ENCODE assay signal across 18 cellular contexts in genomic region chr4:176549161-176549865, GRCh38.
DNase-seq lines count a peak whose midpoint lies in the region; ATAC-seq and TF ChIP-seq lines count a peak whose summit lies in the region.
"Had no signal": no experiment of that assay in that cellular context is flagged by ENCODE, and none has a peak within 500 bp of the region (broad histone marks: within the 10 kb centered on the region; RNA-seq: fewer than 3 reads in every experiment).

No MANE protein-coding gene starts in this region.

- H3K4me2 ChIP-seq in osteoblast (ENCODE audit: insufficient read depth, low read length): peak overlapping the region; percentile 62

- H3K4me3 ChIP-seq in epithelial cell of esophagus (ENCODE audit: low read length): no peak overlapping the region
- H3K4me3 ChIP-seq in osteoblast (ENCODE audit: insufficient read depth, low read length): no peak overlapping the region
- H3K4me3 ChIP-seq: GM12878, right atrium auricular region, SK-N-MC had no signal

- TF ChIP-seq CTCF in epithelial cell of esophagus (IDR thresholded peaks at IDR 0.05; ENCODE audit: insufficient read depth, low read depth, low read length, missing control alignments) (no peak), osteoblast (IDR thresholded peaks at IDR 0.05; ENCODE audit: extremely low read depth, low read depth, low read length) (no peak), osteocyte (IDR thresholded peaks at IDR 0.05) (no peak)

- H3K9me3 ChIP-seq in osteoblast (ENCODE audit: low read depth, low read length): no peaks in the 10 kb centered on the region

- no peak overlapping the region for H2AFZ ChIP-seq in osteoblast (ENCODE audit: low read length)

- no peaks in the 10 kb centered on the region for H3K27me3 ChIP-seq in osteoblast (ENCODE audit: insufficient read depth, low read length)
- H3K27me3 ChIP-seq: right atrium auricular region had no signal

- peaks cover 33% of the 10 kb centered on the region for H3K4me1 ChIP-seq in osteoblast (ENCODE audit: insufficient read depth, low read length)
- H3K4me1 ChIP-seq: right atrium auricular region had no signal

- peaks cover 18% of the 10 kb centered on the region for H3K9me3 Mint-ChIP-seq in osteocyte (ENCODE audit: unreplicated experiment)

- H3K36me3 ChIP-seq in osteoblast (ENCODE audit: insufficient read depth, low read length): no peaks in the 10 kb centered on the region
- H3K36me3 ChIP-seq: right atrium auricular region had no signal

- H3K79me2 ChIP-seq in osteoblast (ENCODE audit: insufficient read depth, low read length): no peaks in the 10 kb centered on the region

- H3K27ac ChIP-seq in osteoblast (ENCODE audit: low read depth, low read length): peak overlapping the region; percentile 73
- H3K27ac ChIP-seq: right atrium auricular region, SK-N-MC had no signal

- peak; percentile 18 for DNase-seq in Daoy (ENCODE audit: low read depth)
- peak; percentile 63 for DNase-seq in RPMI7951 (ENCODE audit: low read depth)
- DNase-seq in epithelial cell of esophagus (ENCODE audit: low read depth): peak; percentile 85
- DNase-seq in osteoblast (ENCODE audit: insufficient read length, low spot score, missing footprints): peak; percentile 80
- DNase-seq in osteocyte (ENCODE audit: extremely low spot score, unreplicated experiment): no peak
- DNase-seq: activated CD4-positive, alpha-beta T cell treated with anti-CD3 and anti-CD28 coated beads for 4 hours; activated CD8-positive, alpha-beta memory T cell treated with anti-CD3 and anti-CD28 coated beads, Interleukin-2, amount 50 U/mL, for 48 hours; activated naive CD4-positive, alpha-beta T cell; NCI-H2029 treated with DMSO at 0.1 percent for 48 hours; NCI-H510A treated with DMSO at 0.1 percent for 48 hours; stimulated activated naive CD8-positive, alpha-beta T cell treated with anti-CD3 and anti-CD28 coated beads, Interleukin-15, amount 100 ng/mL, for 72 hours had no signal

- H3K4me3 Mint-ChIP-seq in osteocyte (ENCODE audit: unreplicated experiment): no peak overlapping the region
- H3K4me3 Mint-ChIP-seq: dendritic cell treated with granulocyte-macrophage colony-stimulating factor and Interleukin-4, amounts not matched to agents 40 ng/mL and 50 ng/mL, for 4 days; stimulated activated naive CD8-positive, alpha-beta T cell treated with anti-CD3 and anti-CD28 coated beads, Interleukin-15, amount 100 ng/mL, for 72 hours had no signal

- H3K27me3 Mint-ChIP-seq in osteocyte (ENCODE audit: unreplicated experiment): no peaks in the 10 kb centered on the region
- H3K27me3 Mint-ChIP-seq: dendritic cell treated with granulocyte-macrophage colony-stimulating factor and Interleukin-4, amounts not matched to agents 40 ng/mL and 50 ng/mL, for 4 days; stimulated activated naive CD8-positive, alpha-beta T cell treated with anti-CD3 and anti-CD28 coated beads, Interleukin-15, amount 100 ng/mL, for 72 hours had no signal

- H3K4me1 Mint-ChIP-seq in osteocyte (ENCODE audit: unreplicated experiment): peaks cover 9% of the 10 kb centered on the region
- H3K4me1 Mint-ChIP-seq: stimulated activated naive CD8-positive, alpha-beta T cell treated with anti-CD3 and anti-CD28 coated beads, Interleukin-15, amount 100 ng/mL, for 72 hours had no signal

- no peaks in the 10 kb centered on the region for H4K20me1 ChIP-seq in osteoblast (ENCODE audit: insufficient read depth, low read length)

- no peaks in the 10 kb centered on the region for H3K36me3 Mint-ChIP-seq in osteocyte (ENCODE audit: unreplicated experiment)

- no peak overlapping the region for H3K27ac Mint-ChIP-seq in osteocyte (ENCODE audit: unreplicated experiment)
- H3K27ac Mint-ChIP-seq: dendritic cell treated with granulocyte-macrophage colony-stimulating factor and Interleukin-4, amounts not matched to agents 40 ng/mL and 50 ng/mL, for 4 days; stimulated activated naive CD8-positive, alpha-beta T cell treated with anti-CD3 and anti-CD28 coated beads, Interleukin-15, amount 100 ng/mL, for 72 hours had no signal

- ATAC-seq in GM21360 (IDR thresholded peaks at IDR 0.05; ENCODE audit: unreplicated experiment) (no peak), GM19455 (IDR thresholded peaks at IDR 0.05; ENCODE audit: unreplicated experiment) (no peak)
- no peak for ATAC-seq in activated CD4-positive, CD25-positive, alpha-beta regulatory T cell treated with anti-CD3 and anti-CD28 coated beads, Interleukin-2, amount 50 U/mL, for 24 hours
- ATAC-seq: GM12878; stimulated activated naive CD8-positive, alpha-beta T cell treated with anti-CD3 and anti-CD28 coated beads, Interleukin-15, amount 100 ng/mL, for 72 hours had no signal
